Comparison of ENCODE assay signal across 31 cellular contexts in genomic region chr7:97001656-97002554, GRCh38. TPM values are rescaled to one million over a fixed set of nuclear protein-coding genes. Genes with fewer than 3 reads are reported as not detected.
A peak's percentile ranks its signal among the peaks of the same experiment; 100 is the strongest.
DNase-seq lines count a peak whose midpoint lies in the region; TF ChIP-seq lines count a peak whose summit lies in the region.
"Had no signal": no experiment of that assay in that cellular context is flagged by ENCODE, and none has a peak within 500 bp of the region (broad histone marks: within the 10 kb centered on the region; RNA-seq: fewer than 3 reads in every experiment).

No MANE protein-coding gene starts in this region.

- no peaks in the 10 kb centered on the region for H3K27me3 Mint-ChIP-seq in Caco-2 (ENCODE audit: insufficient read depth, unreplicated experiment)

- in situ Hi-C loops in brain microvascular endothelial cell (cut with HindIII; ENCODE audit: low pct_ligation_motif_present, low sequenced_read_pairs): no loop called here

- no peak overlapping the region for H3K23ac ChIP-seq in mesendoderm (ENCODE audit: low read length)

- no peak overlapping the region for H4K5ac ChIP-seq in mesendoderm (ENCODE audit: low read length)

- H3K79me1 ChIP-seq in mesendoderm (ENCODE audit: low read length): no peaks in the 10 kb centered on the region

- H3K4me3 Mint-ChIP-seq in Caco-2 (ENCODE audit: unreplicated experiment): no peak overlapping the region
- H3K4me3 Mint-ChIP-seq: activated B cell treated with CpG ODN at 0.5 μM for 24 hours; activated CD4-positive, alpha-beta memory T cell treated with anti-CD3 and anti-CD28 coated beads, Interleukin-2, amount 10 ng/mL, durations not matched to agents 7 days and 5 days; activated naive CD8-positive, alpha-beta T cell treated with anti-CD3 and anti-CD28 coated beads, Interleukin-2, amount 50 U/mL, for 24 hours; naive thymus-derived CD8-positive, alpha-beta T cell; stimulated activated naive CD8-positive, alpha-beta T cell treated with anti-CD3 and anti-CD28 coated beads, Interleukin-15, amount 100 ng/mL, for 72 hours; T-helper 2 cell treated with Interferon-gamma antibody and Interleukin-4, amounts not matched to agents 5 μg/mL and 100 μg/mL, for 36 hours had no signal

- intact Hi-C loops in dorsolateral prefrontal cortex (cut with DNase I): no loop called here
- intact Hi-C loops in Caco-2 (cut with micrococcal nuclease; ENCODE audit: unreplicated experiment): no loop called here
- intact Hi-C loops in ovary (cut with DNase I): loop anchor here in 1 of 4 donors (10.0 kb wide), 1 partner anchor 297 kb away; the partner anchor contains the start of gene SEM1

- H3K36me3 ChIP-seq in H7 (replicated peaks; ENCODE audit: control insufficient read depth, insufficient read depth, low read length) (no peaks in the 10 kb centered on the region), mesendoderm (ENCODE audit: control insufficient read depth, insufficient read depth, low read length) (no peaks in the 10 kb centered on the region), brain microvascular endothelial cell (replicated peaks) (no peaks in the 10 kb centered on the region), Caco-2 (ENCODE audit: control insufficient read depth, insufficient read depth, low read length) (no peaks in the 10 kb centered on the region), suprapubic skin (no peaks in the 10 kb centered on the region), ovary (no peaks in the 10 kb centered on the region)
- H3K36me3 ChIP-seq: heart right ventricle, tibial artery had no signal

- TF ChIP-seq POLR2A in suprapubic skin (IDR thresholded peaks at IDR 0.05): no peak
- TF ChIP-seq POLR2A in ovary (IDR thresholded peaks at IDR 0.05): no peak

- peak overlapping the region; percentile 79 for H3K4ac ChIP-seq in mesendoderm (ENCODE audit: low read depth, low read length)

- POLR2A ChIA-PET in Caco-2 (lab: Charles Lee): no interaction called here

- DNase-seq in ELF-1 (ENCODE audit: low read depth, low spot score) (peak; percentile 95), H7 (peak; percentile 93), dorsolateral prefrontal cortex (no peak), mesendoderm (peak; percentile 83), brain microvascular endothelial cell (no peak), Caco-2 (no peak), suprapubic skin (ENCODE audit: low spot score in 2 of 2) (no peak), ovary (no peak)
- DNase-seq: activated B cell treated with CpG ODN at 0.5 μM for 24 hours; activated CD4-positive, alpha-beta memory T cell treated with anti-CD3 and anti-CD28 coated beads, Interleukin-2, amount 10 ng/mL, durations not matched to agents 7 days and 5 days; activated effector memory CD4-positive, alpha-beta T cell treated with anti-CD3 and anti-CD28 coated beads, Interleukin-2, amount 50 U/mL, for 16 hours; activated naive CD8-positive, alpha-beta T cell treated with anti-CD3 and anti-CD28 coated beads, Interleukin-2, amount 50 U/mL, for 24 hours; body of pancreas; effector CD8-positive, alpha-beta T cell; erythroblast; foreskin fibroblast; heart right ventricle; left ventricle myocardium superior; midbrain; naive thymus-derived CD8-positive, alpha-beta T cell; NCI-H2029; NCI-H226; NCI-H774; stimulated activated naive CD8-positive, alpha-beta T cell treated with anti-CD3 and anti-CD28 coated beads, Interleukin-15, amount 100 ng/mL, for 72 hours; tibial artery had no signal

- H3K4me1 ChIP-seq in mesendoderm (ENCODE audit: control insufficient read depth, low read depth, low read length) (peaks cover 14% of the 10 kb centered on the region), Caco-2 (peaks cover 4% of the 10 kb centered on the region; the same call in 1 of the 2 replicates), suprapubic skin (peaks cover 56% of the 10 kb centered on the region), ovary (ENCODE audit: insufficient read depth) (peaks cover 4% of the 10 kb centered on the region)
- H3K4me1 ChIP-seq: parathyroid adenoma had no signal

- H3K79me2 ChIP-seq in mesendoderm (ENCODE audit: control insufficient read depth, insufficient read depth, low read length): no peaks in the 10 kb centered on the region
- H3K79me2 ChIP-seq: parathyroid adenoma had no signal

- no peak overlapping the region for H2BK120ac ChIP-seq in mesendoderm (ENCODE audit: low read depth, low read length)

- H3K27me3 ChIP-seq in H7 (ENCODE audit: control insufficient read depth, insufficient read depth, low read length) (peaks cover 91% of the 10 kb centered on the region), dorsolateral prefrontal cortex (peaks cover 30 to 100% (median 99%) of the 10 kb centered on the region in 45 donors), mesendoderm (ENCODE audit: insufficient read depth, low read length, poor library complexity) (peaks cover 43% of the 10 kb centered on the region), brain microvascular endothelial cell (replicated peaks) (peaks cover 93% of the 10 kb centered on the region), Caco-2 (replicated peaks; ENCODE audit: control insufficient read depth, insufficient read depth, low read length) (no peaks in the 10 kb centered on the region), suprapubic skin (peaks cover 100% of the 10 kb centered on the region), ovary (peaks cover 7% of the 10 kb centered on the region)

- no peak for TF ChIP-seq CTCF in dorsolateral prefrontal cortex (IDR thresholded peaks at IDR 0.05 in 54 of 56, conservative IDR thresholded peaks at IDR 0.05 in 2 of 56; ENCODE audit: low read depth in 1 of 56, partially characterized antibody in 56 of 56)
- no peak for TF ChIP-seq CTCF in brain microvascular endothelial cell (IDR thresholded peaks at IDR 0.05; ENCODE audit: low read depth, low read length, missing control alignments)
- no peak for TF ChIP-seq CTCF in Caco-2 (IDR thresholded peaks at IDR 0.05; ENCODE audit: insufficient read depth in 1 of 2, low read depth in 1 of 2, low read length in 1 of 2, severe bottlenecking in 1 of 2, unreplicated experiment in 1 of 2)
- TF ChIP-seq CTCF in suprapubic skin (IDR thresholded peaks at IDR 0.05): no peak
- TF ChIP-seq CTCF in ovary (IDR thresholded peaks at IDR 0.05): no peak

- H3K27ac ChIP-seq in dorsolateral prefrontal cortex (peak overlapping the region in 13 of 59 donors; percentile 3 to 42 (median 25)), mesendoderm (ENCODE audit: low read depth, low read length) (no peak overlapping the region), brain microvascular endothelial cell (no peak overlapping the region), suprapubic skin (no peak overlapping the region), ovary (no peak overlapping the region)
- H3K27ac ChIP-seq: body of pancreas, heart right ventricle, parathyroid adenoma, SK-N-MC, tibial artery had no signal

- H3K4me3 ChIP-seq in H7 (ENCODE audit: insufficient read depth, low read depth, low read length) (no peak overlapping the region), dorsolateral prefrontal cortex (peak overlapping the region in 30 of 59 donors; percentile 0 to 57 (median 38)), mesendoderm (ENCODE audit: low read length) (no peak overlapping the region), brain microvascular endothelial cell (ENCODE audit: low read depth, low read length) (no peak overlapping the region), Caco-2 (ENCODE audit: low read depth, low read length) (no peak overlapping the region), suprapubic skin (no peak overlapping the region), ovary (no peak overlapping the region)
- H3K4me3 ChIP-seq: body of pancreas, heart right ventricle, SK-N-MC, tibial artery had no signal

- H2BK15ac ChIP-seq in mesendoderm (replicated peaks; ENCODE audit: low read depth): no peak overlapping the region

- H4K8ac ChIP-seq in mesendoderm (ENCODE audit: low read depth, low read length): no peak overlapping the region

- H3K27ac Mint-ChIP-seq in Caco-2 (ENCODE audit: unreplicated experiment): no peak overlapping the region
- H3K27ac Mint-ChIP-seq: activated B cell treated with CpG ODN at 0.5 μM for 24 hours; activated CD4-positive, alpha-beta memory T cell treated with anti-CD3 and anti-CD28 coated beads, Interleukin-2, amount 10 ng/mL, durations not matched to agents 7 days and 5 days; activated naive CD8-positive, alpha-beta T cell treated with anti-CD3 and anti-CD28 coated beads, Interleukin-2, amount 50 U/mL, for 24 hours; CD14-positive monocyte; stimulated activated naive CD8-positive, alpha-beta T cell treated with anti-CD3 and anti-CD28 coated beads, Interleukin-15, amount 100 ng/mL, for 72 hours; T-helper 2 cell treated with Interferon-gamma antibody and Interleukin-4, amounts not matched to agents 5 μg/mL and 100 μg/mL, for 36 hours had no signal

- peak overlapping the region; percentile 2 for H3K9ac ChIP-seq in mesendoderm (ENCODE audit: low read length)
- H3K9ac ChIP-seq: parathyroid adenoma had no signal

- H3K4me1 Mint-ChIP-seq in Caco-2 (ENCODE audit: low read depth, unreplicated experiment): no peaks in the 10 kb centered on the region

- CTCF ChIA-PET in Caco-2 (lab: Charles Lee): no interaction called here

- no peak for TF ChIP-seq EP300 in suprapubic skin (IDR thresholded peaks at IDR 0.05)
- no peak for TF ChIP-seq EP300 in ovary (IDR thresholded peaks at IDR 0.05)

- H3K36me3 Mint-ChIP-seq in Caco-2 (ENCODE audit: insufficient read depth, unreplicated experiment): no peaks in the 10 kb centered on the region

- no peaks in the 10 kb centered on the region for H3K9me3 Mint-ChIP-seq in Caco-2 (ENCODE audit: unreplicated experiment)
- H3K9me3 Mint-ChIP-seq: activated B cell treated with CpG ODN at 0.5 μM for 24 hours; activated naive CD8-positive, alpha-beta T cell treated with anti-CD3 and anti-CD28 coated beads, Interleukin-2, amount 50 U/mL, for 24 hours; stimulated activated naive CD8-positive, alpha-beta T cell treated with anti-CD3 and anti-CD28 coated beads, Interleukin-15, amount 100 ng/mL, for 72 hours; T-helper 2 cell treated with Interferon-gamma antibody and Interleukin-4, amounts not matched to agents 5 μg/mL and 100 μg/mL, for 36 hours had no signal

- H2AK5ac ChIP-seq in mesendoderm (ENCODE audit: low read length): no peak overlapping the region

- H3K18ac ChIP-seq in mesendoderm (ENCODE audit: low read length): no peak overlapping the region

- peak overlapping the region; percentile 52 for H3K56ac ChIP-seq in mesendoderm (ENCODE audit: low read length)

- no CpG with 5 or more reads among the region's 39 CpGs for WGBS in mesendoderm (ENCODE audit: extremely low coverage, insufficient coverage, low lambda C conversion rate)
- 59% methylated on average over 39 of the region's 39 CpGs for WGBS in suprapubic skin
- WGBS in ovary, 3 donors: 44 to 46% (median 46%) methylated on average over 39 of the region's 39 CpGs

- peak overlapping the region; percentile 30 for H3K4me2 ChIP-seq in mesendoderm (ENCODE audit: low read length)

- H2BK5ac ChIP-seq in mesendoderm (ENCODE audit: low read length): no peak overlapping the region

- BruUV-seq in Caco-2 (replicated peaks; lab: Mats Ljungman, UMichigan): no TSS peak

- H3K9me3 ChIP-seq in Caco-2: no peaks in the 10 kb centered on the region
- no peaks in the 10 kb centered on the region for H3K9me3 ChIP-seq in suprapubic skin
- H3K9me3 ChIP-seq in ovary: no peaks in the 10 kb centered on the region
- H3K9me3 ChIP-seq: body of pancreas, heart right ventricle, tibial artery had no signal

RNA-seq across cellular contexts. Expression of gene DLX6, which starts 3.4 kb away (rescaled TPM):
- total RNA-seq in H7 (2014; rRNA removed; shearing (Covaris generic)): not detected in 2 replicates
- total RNA-seq in dorsolateral prefrontal cortex (1 to 10 TPM in 112 of 120 experiments, under 1 TPM in 8; 0.46 to 6.1 (median 2.2) TPM), Caco-2 (2022) (3.5 and 3.9 TPM in 2 replicates), suprapubic skin (1 to 10 TPM in 3 of 4 donors, under 1 TPM in 1; 0.98 to 3.0 (median 1.1) TPM), ovary (under 1 TPM in 5 of 7 donors, not detected in 2; 0.12 to 0.95 (median 0.20) TPM)
- polyA plus RNA-seq in mesendoderm (2013, experiment 1 of 2): 0.21 TPM
- polyA plus RNA-seq in mesendoderm (2013, experiment 2 of 2): 0.14 TPM
- under 1 TPM; 0.10 to 0.27 TPM for polyA plus RNA-seq in ovary
- total RNA-seq: activated B cell treated with CpG ODN at 0.5 μM for 24 hours; activated CD4-positive, alpha-beta memory T cell treated with anti-CD3 and anti-CD28 coated beads, Interleukin-2, amount 10 ng/mL, durations not matched to agents 7 days and 5 days; body of pancreas; heart right ventricle; left ventricle myocardium superior; naive thymus-derived CD8-positive, alpha-beta T cell; OCI-LY7; sciatic nerve had no signal
- polyA plus RNA-seq: CD14-positive monocyte; heart right ventricle; naive thymus-derived CD8-positive, alpha-beta T cell had no signal

RNA-seq across cellular contexts. Expression of gene DLX5, which starts 22.7 kb away (rescaled TPM):
- not detected in 2 replicates for total RNA-seq in H7 (2014; rRNA removed; shearing (Covaris generic))
- total RNA-seq in dorsolateral prefrontal cortex (1 to 10 TPM in 116 of 120 experiments, under 1 TPM in 4; 0.39 to 7.1 (median 2.6) TPM), Caco-2 (2022) (0.30 TPM in 1 of 2 replicates, not detected in the other), suprapubic skin (10 to 100 TPM; 14.2 to 39.4 (median 31.5) TPM), ovary (1 to 10 TPM in 3 of 7 donors, under 1 TPM in 3, not detected in 1; 0.27 to 7.9 (median 1.0) TPM)
- 0.29 TPM for polyA plus RNA-seq in mesendoderm (2013, experiment 1 of 2)
- polyA plus RNA-seq in mesendoderm (2013, experiment 2 of 2): 0.42 TPM
- polyA plus RNA-seq in ovary: 1 to 10 TPM in 1 of 2 donors, under 1 TPM in 1; 0.43 to 4.2 TPM
- total RNA-seq: activated B cell treated with CpG ODN at 0.5 μM for 24 hours; activated CD4-positive, alpha-beta memory T cell treated with anti-CD3 and anti-CD28 coated beads, Interleukin-2, amount 10 ng/mL, durations not matched to agents 7 days and 5 days; body of pancreas; heart right ventricle; left ventricle myocardium superior; naive thymus-derived CD8-positive, alpha-beta T cell; OCI-LY7 had no signal
- polyA plus RNA-seq: CD14-positive monocyte; naive thymus-derived CD8-positive, alpha-beta T cell had no signal

Comparison
In these comparisons a context has a peak if more than half of its experiments do, and no peak if none do; other contexts are left out.
1. DNase-seq: peak in ELF-1 (single experiment), H7 (single experiment) and mesendoderm (single experiment); none in dorsolateral prefrontal cortex (0 of 10), brain microvascular endothelial cell (single experiment), Caco-2 (0 of 2), suprapubic skin (0 of 2) and ovary (0 of 5).
2. H3K4me3 ChIP-seq: peak in dorsolateral prefrontal cortex (30 of 59); none in H7 (single experiment), mesendoderm (single experiment), brain microvascular endothelial cell (single experiment), Caco-2 (single experiment), suprapubic skin (single experiment) and ovary (single experiment).